In the genomic region with DNA sequence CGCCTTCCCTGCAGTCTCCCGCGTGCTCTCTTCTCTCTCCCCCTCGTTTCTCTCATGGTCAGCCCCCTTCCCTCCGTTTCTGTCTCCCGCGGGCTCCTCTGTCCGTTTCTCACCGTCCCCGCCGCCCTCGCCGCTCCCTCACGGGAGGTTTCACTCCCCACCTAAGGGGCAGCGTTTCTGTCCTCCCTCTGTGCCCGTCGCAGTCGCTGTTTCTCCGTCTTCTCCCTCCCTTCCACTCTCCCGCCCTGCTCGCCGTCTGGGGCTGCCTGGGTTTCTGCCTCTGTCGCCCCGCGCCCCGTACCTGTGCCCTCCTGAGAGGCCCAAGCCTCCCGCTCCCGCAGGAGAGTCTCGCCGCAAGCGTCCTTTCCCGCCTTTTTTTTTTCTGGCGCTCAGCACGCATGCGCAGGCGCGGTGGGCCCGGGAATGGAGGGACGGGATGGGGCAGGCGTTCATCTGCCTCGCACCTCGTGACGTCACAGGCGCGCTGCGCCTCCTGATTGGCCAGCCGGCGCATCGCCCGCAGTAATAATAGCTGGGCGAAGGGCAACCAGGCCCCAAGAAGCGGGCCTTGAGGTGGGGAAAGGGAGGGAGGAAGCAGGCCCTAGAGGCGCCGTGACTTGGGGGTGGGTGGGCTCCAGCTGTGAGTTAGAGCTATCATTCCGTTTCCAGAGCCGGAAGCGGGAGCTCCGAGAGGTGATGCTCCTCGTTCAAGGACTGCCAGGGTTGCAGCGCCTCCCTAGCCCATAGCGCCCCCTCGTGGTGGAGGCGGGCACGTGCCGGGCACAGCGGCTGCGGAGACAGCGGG, we compare ENCODE assay signal across 1 cellular context.
TF ChIP-seq lines count a peak whose summit lies in the region.

No MANE protein-coding gene starts in this region.

TF ChIP-seq in HepG2, 621 proteins besides CTCF, POLR2A, EP300 and RAD21 (continued from another document):
- TF ChIP-seq, protein P1, sequence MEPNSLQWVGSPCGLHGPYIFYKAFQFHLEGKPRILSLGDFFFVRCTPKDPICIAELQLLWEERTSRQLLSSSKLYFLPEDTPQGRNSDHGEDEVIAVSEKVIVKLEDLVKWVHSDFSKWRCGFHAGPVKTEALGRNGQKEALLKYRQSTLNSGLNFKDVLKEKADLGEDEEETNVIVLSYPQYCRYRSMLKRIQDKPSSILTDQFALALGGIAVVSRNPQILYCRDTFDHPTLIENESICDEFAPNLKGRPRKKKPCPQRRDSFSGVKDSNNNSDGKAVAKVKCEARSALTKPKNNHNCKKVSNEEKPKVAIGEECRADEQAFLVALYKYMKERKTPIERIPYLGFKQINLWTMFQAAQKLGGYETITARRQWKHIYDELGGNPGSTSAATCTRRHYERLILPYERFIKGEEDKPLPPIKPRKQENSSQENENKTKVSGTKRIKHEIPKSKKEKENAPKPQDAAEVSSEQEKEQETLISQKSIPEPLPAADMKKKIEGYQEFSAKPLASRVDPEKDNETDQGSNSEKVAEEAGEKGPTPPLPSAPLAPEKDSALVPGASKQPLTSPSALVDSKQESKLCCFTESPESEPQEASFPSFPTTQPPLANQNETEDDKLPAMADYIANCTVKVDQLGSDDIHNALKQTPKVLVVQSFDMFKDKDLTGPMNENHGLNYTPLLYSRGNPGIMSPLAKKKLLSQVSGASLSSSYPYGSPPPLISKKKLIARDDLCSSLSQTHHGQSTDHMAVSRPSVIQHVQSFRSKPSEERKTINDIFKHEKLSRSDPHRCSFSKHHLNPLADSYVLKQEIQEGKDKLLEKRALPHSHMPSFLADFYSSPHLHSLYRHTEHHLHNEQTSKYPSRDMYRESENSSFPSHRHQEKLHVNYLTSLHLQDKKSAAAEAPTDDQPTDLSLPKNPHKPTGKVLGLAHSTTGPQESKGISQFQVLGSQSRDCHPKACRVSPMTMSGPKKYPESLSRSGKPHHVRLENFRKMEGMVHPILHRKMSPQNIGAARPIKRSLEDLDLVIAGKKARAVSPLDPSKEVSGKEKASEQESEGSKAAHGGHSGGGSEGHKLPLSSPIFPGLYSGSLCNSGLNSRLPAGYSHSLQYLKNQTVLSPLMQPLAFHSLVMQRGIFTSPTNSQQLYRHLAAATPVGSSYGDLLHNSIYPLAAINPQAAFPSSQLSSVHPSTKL (CRISPR knock-in tag; IDR thresholded peaks at IDR 0.05), result peak; percentile 40
- no peak for TF ChIP-seq TCF7 (IDR thresholded peaks at IDR 0.05; ENCODE audit: low read depth)
- no peak for TF ChIP-seq ISX (CRISPR knock-in tag; conservative IDR thresholded peaks at IDR 0.05)
- TF ChIP-seq KDM6A (CRISPR knock-in tag; IDR thresholded peaks at IDR 0.05; ENCODE audit: low read depth), result no peak
- no peak for TF ChIP-seq ZNF230 (CRISPR knock-in tag; IDR thresholded peaks at IDR 0.05)
- peak; percentile 87; the same call in 1 of the 2 replicates for TF ChIP-seq DNMT1 (CRISPR knock-in tag; IDR thresholded peaks at IDR 0.05)
- TF ChIP-seq ATF7 (IDR thresholded peaks at IDR 0.05), result peak; percentile 28; the same call in 1 of the 2 replicates
- no peak for TF ChIP-seq ATF7 (CRISPR knock-in tag; IDR thresholded peaks at IDR 0.05)
- TF ChIP-seq KAT8 (CRISPR knock-in tag; IDR thresholded peaks at IDR 0.05), result peak; percentile 54
- peak; percentile 85 for TF ChIP-seq NFYC (CRISPR knock-in tag; IDR thresholded peaks at IDR 0.05)
- TF ChIP-seq, protein P2, sequence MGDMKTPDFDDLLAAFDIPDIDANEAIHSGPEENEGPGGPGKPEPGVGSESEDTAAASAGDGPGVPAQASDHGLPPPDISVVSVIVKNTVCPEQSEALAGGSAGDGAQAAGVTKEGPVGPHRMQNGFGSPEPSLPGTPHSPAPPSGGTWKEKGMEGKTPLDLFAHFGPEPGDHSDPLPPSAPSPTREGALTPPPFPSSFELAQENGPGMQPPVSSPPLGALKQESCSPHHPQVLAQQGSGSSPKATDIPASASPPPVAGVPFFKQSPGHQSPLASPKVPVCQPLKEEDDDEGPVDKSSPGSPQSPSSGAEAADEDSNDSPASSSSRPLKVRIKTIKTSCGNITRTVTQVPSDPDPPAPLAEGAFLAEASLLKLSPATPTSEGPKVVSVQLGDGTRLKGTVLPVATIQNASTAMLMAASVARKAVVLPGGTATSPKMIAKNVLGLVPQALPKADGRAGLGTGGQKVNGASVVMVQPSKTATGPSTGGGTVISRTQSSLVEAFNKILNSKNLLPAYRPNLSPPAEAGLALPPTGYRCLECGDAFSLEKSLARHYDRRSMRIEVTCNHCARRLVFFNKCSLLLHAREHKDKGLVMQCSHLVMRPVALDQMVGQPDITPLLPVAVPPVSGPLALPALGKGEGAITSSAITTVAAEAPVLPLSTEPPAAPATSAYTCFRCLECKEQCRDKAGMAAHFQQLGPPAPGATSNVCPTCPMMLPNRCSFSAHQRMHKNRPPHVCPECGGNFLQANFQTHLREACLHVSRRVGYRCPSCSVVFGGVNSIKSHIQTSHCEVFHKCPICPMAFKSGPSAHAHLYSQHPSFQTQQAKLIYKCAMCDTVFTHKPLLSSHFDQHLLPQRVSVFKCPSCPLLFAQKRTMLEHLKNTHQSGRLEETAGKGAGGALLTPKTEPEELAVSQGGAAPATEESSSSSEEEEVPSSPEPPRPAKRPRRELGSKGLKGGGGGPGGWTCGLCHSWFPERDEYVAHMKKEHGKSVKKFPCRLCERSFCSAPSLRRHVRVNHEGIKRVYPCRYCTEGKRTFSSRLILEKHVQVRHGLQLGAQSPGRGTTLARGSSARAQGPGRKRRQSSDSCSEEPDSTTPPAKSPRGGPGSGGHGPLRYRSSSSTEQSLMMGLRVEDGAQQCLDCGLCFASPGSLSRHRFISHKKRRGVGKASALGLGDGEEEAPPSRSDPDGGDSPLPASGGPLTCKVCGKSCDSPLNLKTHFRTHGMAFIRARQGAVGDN (CRISPR knock-in tag; IDR thresholded peaks at IDR 0.05), result peak; percentile 80
- 0 out of 2 replicates have a peak, but pooled peaks have one; percentile 52 for TF ChIP-seq PCBP1 (IDR thresholded peaks at IDR 0.05; ENCODE audit: borderline replicate concordance, low read depth, low read length)
- TF ChIP-seq ZNF619 (CRISPR knock-in tag; IDR thresholded peaks at IDR 0.05), result 0 out of 2 replicates have a peak, but pooled peaks have one; percentile 39
- peak; percentile 56; the same call in 1 of the 2 replicates for TF ChIP-seq SALL1 (CRISPR knock-in tag; IDR thresholded peaks at IDR 0.05)
- TF ChIP-seq, protein P3, sequence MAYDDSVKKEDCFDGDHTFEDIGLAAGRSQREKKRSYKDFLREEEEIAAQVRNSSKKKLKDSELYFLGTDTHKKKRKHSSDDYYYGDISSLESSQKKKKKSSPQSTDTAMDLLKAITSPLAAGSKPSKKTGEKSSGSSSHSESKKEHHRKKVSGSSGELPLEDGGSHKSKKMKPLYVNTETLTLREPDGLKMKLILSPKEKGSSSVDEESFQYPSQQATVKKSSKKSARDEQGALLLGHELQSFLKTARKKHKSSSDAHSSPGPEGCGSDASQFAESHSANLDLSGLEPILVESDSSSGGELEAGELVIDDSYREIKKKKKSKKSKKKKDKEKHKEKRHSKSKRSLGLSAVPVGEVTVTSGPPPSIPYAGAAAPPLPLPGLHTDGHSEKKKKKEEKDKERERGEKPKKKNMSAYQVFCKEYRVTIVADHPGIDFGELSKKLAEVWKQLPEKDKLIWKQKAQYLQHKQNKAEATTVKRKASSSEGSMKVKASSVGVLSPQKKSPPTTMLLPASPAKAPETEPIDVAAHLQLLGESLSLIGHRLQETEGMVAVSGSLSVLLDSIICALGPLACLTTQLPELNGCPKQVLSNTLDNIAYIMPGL (CRISPR knock-in tag; IDR thresholded peaks at IDR 0.05; ENCODE audit: borderline replicate concordance in 1 of 2, low read depth in 1 of 2), result peak; percentile 72 to 84
- peak; percentile 80 for TF ChIP-seq ELF1 (CRISPR knock-in tag; IDR thresholded peaks at IDR 0.05)
- TF ChIP-seq HMG20A (CRISPR knock-in tag; IDR thresholded peaks at IDR 0.05; ENCODE audit: borderline replicate concordance), result no peak
- peak; percentile 67; the same call in 1 of the 2 replicates for TF ChIP-seq HNRNPL (IDR thresholded peaks at IDR 0.05; ENCODE audit: low read depth, low read length)
- no peak for TF ChIP-seq U2AF2 (IDR thresholded peaks at IDR 0.05; ENCODE audit: low read depth, low read length)
- peak; percentile 55 for TF ChIP-seq HNRNPLL (IDR thresholded peaks at IDR 0.05; ENCODE audit: low read depth, low read length, poor library complexity, severe bottlenecking)
- peak; percentile 36; the same call in 1 of the 2 replicates for TF ChIP-seq YEATS2 (CRISPR knock-in tag; IDR thresholded peaks at IDR 0.05; ENCODE audit: borderline replicate concordance)
- 0 out of 2 replicates have a peak, but pooled peaks have one; percentile 44 for TF ChIP-seq HOXA9 (CRISPR knock-in tag; IDR thresholded peaks at IDR 0.05; ENCODE audit: borderline replicate concordance)
- TF ChIP-seq ZKSCAN5 (CRISPR knock-in tag; IDR thresholded peaks at IDR 0.05), result no peak
- no peak for TF ChIP-seq RFX1 (IDR thresholded peaks at IDR 0.05)
- TF ChIP-seq FOXJ3 (CRISPR knock-in tag; IDR thresholded peaks at IDR 0.05; ENCODE audit: borderline replicate concordance), result no peak
- no peak for TF ChIP-seq PPARG (CRISPR knock-in tag; conservative IDR thresholded peaks at IDR 0.05)
- TF ChIP-seq, protein P4, sequence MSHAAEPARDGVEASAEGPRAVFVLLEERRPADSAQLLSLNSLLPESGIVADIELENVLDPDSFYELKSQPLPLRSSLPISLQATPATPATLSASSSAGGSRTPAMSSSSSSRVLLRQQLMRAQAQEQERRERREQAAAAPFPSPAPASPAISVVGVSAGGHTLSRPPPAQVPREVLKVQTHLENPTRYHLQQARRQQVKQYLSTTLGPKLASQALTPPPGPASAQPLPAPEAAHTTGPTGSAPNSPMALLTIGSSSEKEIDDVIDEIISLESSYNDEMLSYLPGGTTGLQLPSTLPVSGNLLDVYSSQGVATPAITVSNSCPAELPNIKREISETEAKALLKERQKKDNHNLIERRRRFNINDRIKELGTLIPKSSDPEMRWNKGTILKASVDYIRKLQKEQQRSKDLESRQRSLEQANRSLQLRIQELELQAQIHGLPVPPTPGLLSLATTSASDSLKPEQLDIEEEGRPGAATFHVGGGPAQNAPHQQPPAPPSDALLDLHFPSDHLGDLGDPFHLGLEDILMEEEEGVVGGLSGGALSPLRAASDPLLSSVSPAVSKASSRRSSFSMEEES (CRISPR knock-in tag; IDR thresholded peaks at IDR 0.05), result peak; percentile 42; the same call in 1 of the 2 replicates
- peak; percentile 36; the same call in 1 of the 2 replicates for TF ChIP-seq SMC3 (IDR thresholded peaks at IDR 0.05; ENCODE audit: low read length)
- TF ChIP-seq BORCS8-MEF2B (CRISPR knock-in tag; IDR thresholded peaks at IDR 0.05), result 0 out of 2 replicates have a peak, but pooled peaks have one; percentile 20
- TF ChIP-seq GABPB1 (CRISPR knock-in tag; IDR thresholded peaks at IDR 0.05), result peak; percentile 78
- TF ChIP-seq HOXA5 (CRISPR knock-in tag; IDR thresholded peaks at IDR 0.05), result 0 out of 2 replicates have a peak, but pooled peaks have one; percentile 40
- TF ChIP-seq STAG1 (CRISPR knock-in tag; IDR thresholded peaks at IDR 0.05), result peak; percentile 94
- TF ChIP-seq TP53 (CRISPR knock-in tag; conservative IDR thresholded peaks at IDR 0.05), result 0 out of 2 replicates have a peak, but pooled peaks have one; percentile 41
- TF ChIP-seq RFX3 (CRISPR knock-in tag; IDR thresholded peaks at IDR 0.05), result 0 out of 2 replicates have a peak, but pooled peaks have one; percentile 8
- TF ChIP-seq, protein P5, sequence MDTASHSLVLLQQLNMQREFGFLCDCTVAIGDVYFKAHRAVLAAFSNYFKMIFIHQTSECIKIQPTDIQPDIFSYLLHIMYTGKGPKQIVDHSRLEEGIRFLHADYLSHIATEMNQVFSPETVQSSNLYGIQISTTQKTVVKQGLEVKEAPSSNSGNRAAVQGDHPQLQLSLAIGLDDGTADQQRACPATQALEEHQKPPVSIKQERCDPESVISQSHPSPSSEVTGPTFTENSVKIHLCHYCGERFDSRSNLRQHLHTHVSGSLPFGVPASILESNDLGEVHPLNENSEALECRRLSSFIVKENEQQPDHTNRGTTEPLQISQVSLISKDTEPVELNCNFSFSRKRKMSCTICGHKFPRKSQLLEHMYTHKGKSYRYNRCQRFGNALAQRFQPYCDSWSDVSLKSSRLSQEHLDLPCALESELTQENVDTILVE (CRISPR knock-in tag; IDR thresholded peaks at IDR 0.05), result peak; percentile 54; the same call in 1 of the 2 replicates
- TF ChIP-seq BHLHE40 (IDR thresholded peaks at IDR 0.05; ENCODE audit: low read length), result peak; percentile 81
- no peak for TF ChIP-seq ESRRA (CRISPR knock-in tag; IDR thresholded peaks at IDR 0.05; ENCODE audit: low read depth)
- 0 out of 2 replicates have a peak, but pooled peaks have one; percentile 24 for TF ChIP-seq ZNF296 (CRISPR knock-in tag; conservative IDR thresholded peaks at IDR 0.05)
- TF ChIP-seq NCOA1 (CRISPR knock-in tag; IDR thresholded peaks at IDR 0.05), result 0 out of 2 replicates have a peak, but pooled peaks have one; percentile 41
- TF ChIP-seq ZNF160 (CRISPR knock-in tag; IDR thresholded peaks at IDR 0.05), result 0 out of 2 replicates have a peak, but pooled peaks have one; percentile 63
- peak; percentile 70; the same call in 1 of the 2 replicates for TF ChIP-seq RNF2 (conservative IDR thresholded peaks at IDR 0.05; ENCODE audit: low read depth)
- TF ChIP-seq, protein P6, sequence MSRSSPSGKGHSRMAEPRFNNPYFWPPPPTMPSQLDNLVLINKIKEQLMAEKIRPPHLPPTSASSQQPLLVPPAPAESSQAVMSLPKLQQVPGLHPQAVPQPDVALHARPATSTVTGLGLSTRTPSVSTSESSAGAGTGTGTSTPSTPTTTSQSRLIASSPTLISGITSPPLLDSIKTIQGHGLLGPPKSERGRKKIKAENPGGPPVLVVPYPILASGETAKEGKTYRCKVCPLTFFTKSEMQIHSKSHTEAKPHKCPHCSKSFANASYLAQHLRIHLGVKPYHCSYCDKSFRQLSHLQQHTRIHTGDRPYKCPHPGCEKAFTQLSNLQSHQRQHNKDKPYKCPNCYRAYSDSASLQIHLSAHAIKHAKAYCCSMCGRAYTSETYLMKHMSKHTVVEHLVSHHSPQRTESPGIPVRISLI (CRISPR knock-in tag; IDR thresholded peaks at IDR 0.05; ENCODE audit: borderline replicate concordance), result peak; percentile 57; the same call in 1 of the 2 replicates
- TF ChIP-seq TBX2 (CRISPR knock-in tag; IDR thresholded peaks at IDR 0.05; ENCODE audit: borderline replicate concordance), result peak; percentile 52; the same call in 1 of the 2 replicates
